Comparison of ENCODE assay signal across 24 cellular contexts in the genomic region with DNA sequence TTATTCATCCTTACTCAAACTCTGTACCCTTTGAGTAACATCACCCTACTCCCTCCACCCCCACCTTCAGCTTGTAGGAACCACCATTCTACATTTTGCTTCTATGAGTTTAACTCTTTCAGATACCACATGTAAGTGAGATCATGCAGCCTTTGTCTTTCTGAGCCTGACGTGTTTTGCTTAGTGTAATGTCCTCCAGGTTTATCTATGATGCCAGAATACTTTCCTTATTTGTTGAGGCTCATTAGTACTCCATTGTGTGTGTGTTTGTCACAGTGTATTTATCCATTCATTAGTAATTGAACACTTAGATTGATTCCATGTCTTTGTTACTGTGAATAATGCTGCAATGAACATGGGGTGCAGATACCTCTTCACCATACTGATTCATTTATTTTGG.
"Had no signal": no experiment of that assay in that cellular context is flagged by ENCODE, and none has a peak within 500 bp of the region (broad histone marks: within the 10 kb centered on the region; RNA-seq: fewer than 3 reads in every experiment).

No MANE protein-coding gene starts in this region.

- H3K9me3 ChIP-seq: breast epithelium, gastrocnemius medialis, ovary, prostate gland, upper lobe of right lung had no signal

- H3K27ac ChIP-seq: breast epithelium, gastrocnemius medialis, left lung, ovary, prostate gland, spleen, upper lobe of right lung had no signal

- DNase-seq: activated B cell treated with CpG ODN at 0.5 μM for 24 hours; activated CD4-positive, alpha-beta T cell treated with anti-CD3 and anti-CD28 coated beads for 36 hours; activated CD4-positive, alpha-beta T cell treated with anti-CD3 and anti-CD28 coated beads, Interleukin-2, amount 50 U/mL, for 4 hours; activated CD8-positive, alpha-beta memory T cell treated with anti-CD3 and anti-CD28 coated beads for 24 hours; activated CD8-positive, alpha-beta memory T cell treated with anti-CD3 and anti-CD28 coated beads, Interleukin-2, amount 50 U/mL, for 4 hours; activated T-cell treated with anti-CD3 and anti-CD28 coated beads, Interleukin-2, amount 50 U/mL, for 24 hours; aorta; effector memory CD8-positive, alpha-beta T cell; gastrocnemius medialis; hippocampal formation; kidney glomerular epithelial cell; left lung; natural killer cell; ovary; spleen; stimulated activated CD4-positive, alpha-beta T cell treated with anti-CD3 and anti-CD28 coated beads, Interleukin-4, amount 100 ng/mL, for 24 hours; stimulated activated naive CD8-positive, alpha-beta T cell treated with anti-CD3 and anti-CD28 coated beads, Interleukin-15, Interleukin-2, amounts not matched to agents 100 U/mL and 50 U/mL, for 24 hours; upper lobe of right lung had no signal

- H3K36me3 ChIP-seq: breast epithelium, gastrocnemius medialis, left lung, ovary, prostate gland, spleen, upper lobe of right lung had no signal

- H3K27me3 ChIP-seq: breast epithelium, gastrocnemius medialis, left lung, ovary, spleen, upper lobe of right lung had no signal

- H3K4me1 ChIP-seq: breast epithelium, gastrocnemius medialis, left lung, prostate gland, spleen, upper lobe of right lung had no signal

- H3K4me3 ChIP-seq: breast epithelium, gastrocnemius medialis, left lung, lung, ovary, prostate gland, spleen, upper lobe of right lung had no signal

- ATAC-seq: activated CD4-positive, alpha-beta T cell treated with anti-CD3 and anti-CD28 coated beads for 36 hours; activated naive CD4-positive, alpha-beta T cell treated with anti-CD3 and anti-CD28 coated beads, Interleukin-2, amount 50 U/mL, for 72 hours; activated T-helper 17 cell treated with anti-CD3 and anti-CD28 coated beads, Interleukin-2, amount 50 U/mL, for 72 hours; effector memory CD8-positive, alpha-beta T cell; esophagus mucosa; gastrocnemius medialis; left lung; natural killer cell; stimulated activated naive CD8-positive, alpha-beta T cell treated with anti-CD3 and anti-CD28 coated beads, Interleukin-15, Interleukin-2, amounts not matched to agents 100 U/mL and 50 U/mL, for 24 hours; upper lobe of right lung had no signal
